In genomic region chr20:44356353-44356723, GRCh38 we compare ENCODE assay signal across 20 cellular contexts. TPM values are rescaled to one million over a fixed set of nuclear protein-coding genes. Genes with fewer than 3 reads are reported as not detected.
A peak's percentile ranks its signal among the peaks of the same experiment; 100 is the strongest.
DNase-seq lines count a peak whose midpoint lies in the region; ATAC-seq and TF ChIP-seq lines count a peak whose summit lies in the region.
"Had no signal": no experiment of that assay in that cellular context is flagged by ENCODE, and none has a peak within 500 bp of the region (broad histone marks: within the 10 kb centered on the region; RNA-seq: fewer than 3 reads in every experiment).

No MANE protein-coding gene starts in this region.

- DNase-seq in Caco-2: no peak
- no peak for DNase-seq in WTC11 (ENCODE audit: low spot score)
- no peak for DNase-seq in ovary
- DNase-seq in AML-193 (lab: John Stamatoyannopoulos, UW): no peak
- DNase-seq in DMS153 (lab: John Stamatoyannopoulos, UW): no peak
- DNase-seq: COR-L47, DMS79, MG63, NCI-H1092 treated with DMSO at 0.1 percent for 48 hours, NCI-H1694 treated with DMSO at 0.1 percent for 48 hours, NCI-H446 treated with DMSO at 0.1 percent for 48 hours, NCI-H748 treated with DMSO at 0.1 percent for 48 hours, PC-3 had no signal

- no peaks in the 10 kb centered on the region for H3K9me3 ChIP-seq in Caco-2
- H3K9me3 ChIP-seq in liver (ENCODE audit: control insufficient read depth in 4 of 4, low read length in 3 of 4): no peaks in the 10 kb centered on the region
- no peaks in the 10 kb centered on the region for H3K9me3 ChIP-seq in ovary
- no peaks in the 10 kb centered on the region for H3K9me3 ChIP-seq in gastroesophageal sphincter
- H3K9me3 ChIP-seq: MG63 had no signal

- WGBS in liver: 32% methylated on average over 14 of the region's 14 CpGs
- 89 to 93% (median 90%) methylated on average over 14 of the region's 14 CpGs for WGBS in ovary, 3 donors
- WGBS in gastroesophageal sphincter (ENCODE audit: low coverage in 1 of 2), 2 donors: 63 to 72% methylated on average over 12 to 14 of the region's 14 CpGs

- H3K27ac Mint-ChIP-seq in Caco-2 (ENCODE audit: unreplicated experiment): peak overlapping the region; percentile 98
- H3K27ac Mint-ChIP-seq in WTC11: no peak overlapping the region
- H3K27ac Mint-ChIP-seq: CD14-positive monocyte had no signal

- intact Hi-C loops in Caco-2 (cut with micrococcal nuclease; ENCODE audit: unreplicated experiment): loop anchor here (2.0 kb wide), 1 partner anchor 46 kb away; the partner anchor contains the start of gene FITM2
- intact Hi-C loops in ovary (cut with DNase I): no loop called here

- peak overlapping the region; percentile 28 to 74 for H3K27ac ChIP-seq in liver (ENCODE audit: low read depth in 1 of 2, low read length in 2 of 2)
- H3K27ac ChIP-seq in ovary: no peak overlapping the region
- no peak overlapping the region for H3K27ac ChIP-seq in gastroesophageal sphincter

- H3K4me1 Mint-ChIP-seq in Caco-2 (ENCODE audit: low read depth, unreplicated experiment) (peaks cover 41% of the 10 kb centered on the region), WTC11 (0 out of 2 replicates have a peak, but pooled peaks cover 4% of the 10 kb centered on the region)
- H3K4me1 Mint-ChIP-seq: CD14-positive monocyte had no signal

- H3K27me3 Mint-ChIP-seq in Caco-2 (ENCODE audit: insufficient read depth, unreplicated experiment) (no peaks in the 10 kb centered on the region), WTC11 (ENCODE audit: low read depth) (no peaks in the 10 kb centered on the region; the same call in 1 of the 2 replicates)

- H3K4me3 ChIP-seq in Caco-2 (ENCODE audit: low read depth, low read length) (peak overlapping the region; percentile 77), liver (ENCODE audit: low read depth in 1 of 3, low read length in 3 of 3) (peak overlapping the region; percentile 55 to 69 (median 56)), ovary (peak overlapping the region; percentile 19), gastroesophageal sphincter (no peak overlapping the region)
- H3K4me3 ChIP-seq: GM12878, MG63 had no signal

- peak overlapping the region; percentile 93 for H3K4me3 Mint-ChIP-seq in Caco-2 (ENCODE audit: unreplicated experiment)
- H3K4me3 Mint-ChIP-seq in WTC11: no peak overlapping the region
- H3K4me3 Mint-ChIP-seq: CD14-positive monocyte had no signal

- no peaks in the 10 kb centered on the region for H3K9me3 Mint-ChIP-seq in Caco-2 (ENCODE audit: unreplicated experiment)
- H3K9me3 Mint-ChIP-seq in WTC11: peaks cover 6% of the 10 kb centered on the region; the same call in 1 of the 2 replicates
- H3K9me3 Mint-ChIP-seq: CD14-positive monocyte had no signal

- H3K27me3 ChIP-seq in Caco-2 (replicated peaks; ENCODE audit: control insufficient read depth, insufficient read depth, low read length) (no peaks in the 10 kb centered on the region), liver (ENCODE audit: control insufficient read depth in 4 of 4, insufficient read depth in 4 of 4, low read length in 3 of 4) (no peaks in the 10 kb centered on the region), ovary (no peaks in the 10 kb centered on the region), gastroesophageal sphincter (peaks cover 31% of the 10 kb centered on the region)
- H3K27me3 ChIP-seq: MG63 had no signal

- ATAC-seq in WTC11 (no peak), gastroesophageal sphincter (no peak), esophagus mucosa (no peak)
- ATAC-seq: GM12878, PC-3 had no signal

- H3K36me3 ChIP-seq in Caco-2 (ENCODE audit: control insufficient read depth, insufficient read depth, low read length): peaks cover 4% of the 10 kb centered on the region; the same call in 1 of the 2 replicates
- peaks cover 0 to 14% (median 11%) of the 10 kb centered on the region in 4 donors for H3K36me3 ChIP-seq in liver (ENCODE audit: control insufficient read depth in 4 of 4, insufficient read depth in 3 of 4, low read depth in 1 of 4, low read length in 3 of 4)
- H3K36me3 ChIP-seq in ovary: no peaks in the 10 kb centered on the region
- no peaks in the 10 kb centered on the region for H3K36me3 ChIP-seq in gastroesophageal sphincter
- H3K36me3 ChIP-seq: MG63 had no signal

- TF ChIP-seq CTCF in Caco-2 (IDR thresholded peaks at IDR 0.05; ENCODE audit: insufficient read depth in 1 of 2, low read depth in 1 of 2, low read length in 1 of 2, severe bottlenecking in 1 of 2, unreplicated experiment in 1 of 2) (no peak), WTC11 (IDR thresholded peaks at IDR 0.05) (no peak), liver (IDR thresholded peaks at IDR 0.05; ENCODE audit: low read depth, low read length, missing input control) (no peak), ovary (IDR thresholded peaks at IDR 0.05) (no peak), gastroesophageal sphincter (IDR thresholded peaks at IDR 0.05) (no peak)

- POLR2A ChIA-PET in Caco-2 (lab: Charles Lee) (interaction anchor here (0.8 to 1.3 kb wide), 5 partner anchors 9 to 55 kb away, joined by 3 to 5 read pairs (median 4); partner anchors contain the start of gene FITM2), WTC11 (lab: Charles Lee) (no interaction called here)

- TF ChIP-seq EP300 in ovary (IDR thresholded peaks at IDR 0.05) (no peak), gastroesophageal sphincter (IDR thresholded peaks at IDR 0.05) (no peak)

- no peak for TF ChIP-seq RAD21 in liver (IDR thresholded peaks at IDR 0.05)

- peaks cover 37% of the 10 kb centered on the region for H3K36me3 Mint-ChIP-seq in Caco-2 (ENCODE audit: insufficient read depth, unreplicated experiment)
- H3K36me3 Mint-ChIP-seq in WTC11: no peaks in the 10 kb centered on the region
- H3K36me3 Mint-ChIP-seq: CD14-positive monocyte had no signal

- H3K4me1 ChIP-seq in Caco-2 (peaks cover 47% of the 10 kb centered on the region), liver (ENCODE audit: control insufficient read depth in 4 of 4, insufficient read depth in 4 of 4, low read length in 3 of 4) (peaks cover 0 to 35% (median 24%) of the 10 kb centered on the region in 4 donors), ovary (ENCODE audit: insufficient read depth) (peaks cover 5% of the 10 kb centered on the region), gastroesophageal sphincter (peaks cover 0 to 3% (median 0%) of the 10 kb centered on the region in 3 donors)

- CTCF ChIA-PET in Caco-2 (lab: Charles Lee): interaction anchor here (1.0 to 2.2 kb wide), 6 partner anchors 13 to 138 kb away, joined by 3 to 16 read pairs (median 4); partner anchors contain the start of gene FITM2
- CTCF ChIA-PET in WTC11 (lab: Charles Lee): interaction anchor here (1.3 kb wide), 1 partner anchor 45 kb away, joined by 4 read pairs; no protein-coding TSS in a partner anchor

- TF ChIP-seq POLR2A in ovary (IDR thresholded peaks at IDR 0.05): no peak
- TF ChIP-seq POLR2A in gastroesophageal sphincter (IDR thresholded peaks at IDR 0.05): no peak

- BruUV-seq in Caco-2 (replicated peaks; lab: Mats Ljungman, UMichigan): TSS peak; percentile 32

- peak overlapping the region in 1 of 2 donors; percentile 74 for H3K9ac ChIP-seq in liver (ENCODE audit: low read depth in 1 of 2, low read length in 2 of 2)

TF ChIP-seq in WTC11, 78 proteins besides CTCF, POLR2A, EP300 and RAD21 (continues in another document):
- TF ChIP-seq GABPB1 (CRISPR knock-in tag; IDR thresholded peaks at IDR 0.05): 0 out of 2 replicates have a peak, but pooled peaks have one; percentile 1
- TF ChIP-seq ZNF512 (CRISPR knock-in tag; IDR thresholded peaks at IDR 0.05; ENCODE audit: borderline replicate concordance): no peak
- no peak for TF ChIP-seq FOXK1 (CRISPR knock-in tag; IDR thresholded peaks at IDR 0.05)

TF ChIP-seq in liver, 16 proteins besides CTCF, POLR2A, EP300 and RAD21:
- TF ChIP-seq JUND (IDR thresholded peaks at IDR 0.05): peak in 1 of 2 donors; percentile 9
- TF ChIP-seq HNF4A (conservative IDR thresholded peaks at IDR 0.05): no peak

RNA-seq across cellular contexts. Expression of gene HNF4A, which starts 0.8 kb away (rescaled TPM):
- 256 and 292 TPM in 2 replicates for total RNA-seq in Caco-2 (2022)
- total RNA-seq in WTC11 (2021): 0.15 to 0.37 TPM (median 0.21 TPM) in 3 replicates
- total RNA-seq in liver: 100 to 1,000 TPM in 1 of 2 donors, 10 to 100 TPM in 1; 51.7 to 171 TPM
- polyA plus RNA-seq in liver: 100 to 1,000 TPM in 1 of 2 donors, 10 to 100 TPM in 1; 52.3 to 120 TPM
- total RNA-seq in ovary: 1 to 10 TPM in 1 of 7 donors, under 1 TPM in 6; 0.08 to 1.5 (median 0.42) TPM
- polyA plus RNA-seq in ovary: under 1 TPM; 0.07 to 0.15 TPM
- total RNA-seq in gastroesophageal sphincter: not detected
- total RNA-seq in esophagus mucosa: not detected
- total RNA-seq: H4, PC-3 had no signal
- polyA plus RNA-seq: CD14-positive monocyte, GM12878 had no signal

RNA-seq across cellular contexts. Expression of gene R3HDML, which starts 19.5 kb away (rescaled TPM):
- total RNA-seq in Caco-2 (2022): not detected in 2 replicates
- not detected in 3 replicates for total RNA-seq in WTC11 (2021)
- total RNA-seq in liver: not detected
- polyA plus RNA-seq in liver: not detected
- not detected for total RNA-seq in ovary
- not detected for polyA plus RNA-seq in ovary
- total RNA-seq in gastroesophageal sphincter: not detected
- not detected for total RNA-seq in esophagus mucosa
- total RNA-seq: G401, GM12878, H4, PC-3 had no signal
- polyA plus RNA-seq: CD14-positive monocyte, GM12878 had no signal

RNA-seq across cellular contexts. Expression of gene FITM2, which starts 45.3 kb away (rescaled TPM):
- total RNA-seq in Caco-2 (2022) (13.9 and 14.4 TPM in 2 replicates), WTC11 (2021) (2.0 to 2.5 TPM (median 2.4 TPM) in 3 replicates), liver (1 to 10 TPM; 3.3 to 9.9 TPM), ovary (1 to 10 TPM; 4.4 to 9.3 (median 8.0) TPM), gastroesophageal sphincter (10 to 100 TPM in 2 of 4 donors, 1 to 10 TPM in 2; 8.0 to 12.1 (median 9.6) TPM), esophagus mucosa (3.8 TPM)
- polyA plus RNA-seq in liver (1 to 10 TPM; 3.5 to 4.3 TPM), ovary (10 to 100 TPM in 1 of 2 donors, 1 to 10 TPM in 1; 3.6 to 15.4 TPM)

Comparison
In these comparisons a context has a peak if more than half of its experiments do, and no peak if none do; other contexts are left out.
1. H3K4me3 ChIP-seq: peak in Caco-2 (single experiment), liver (3 of 3) and ovary (single experiment); none in gastroesophageal sphincter (0 of 2).
2. H3K27ac ChIP-seq: peak in liver (2 of 2); none in ovary (0 of 2) and gastroesophageal sphincter (0 of 4).
3. RNA of gene HNF4A, which starts 0.8 kb away (total RNA-seq): 256 to 292 TPM in Caco-2 and 51.7 to 171 TPM in liver; 0.08 to 1.5 TPM in ovary, 0.15 to 0.37 TPM in WTC11, not detected in esophagus mucosa (single experiment) and not detected in gastroesophageal sphincter; every median in the first group is over 10 times any median in the second.